ENCODE assay signal across 13 cellular contexts in the genomic region with DNA sequence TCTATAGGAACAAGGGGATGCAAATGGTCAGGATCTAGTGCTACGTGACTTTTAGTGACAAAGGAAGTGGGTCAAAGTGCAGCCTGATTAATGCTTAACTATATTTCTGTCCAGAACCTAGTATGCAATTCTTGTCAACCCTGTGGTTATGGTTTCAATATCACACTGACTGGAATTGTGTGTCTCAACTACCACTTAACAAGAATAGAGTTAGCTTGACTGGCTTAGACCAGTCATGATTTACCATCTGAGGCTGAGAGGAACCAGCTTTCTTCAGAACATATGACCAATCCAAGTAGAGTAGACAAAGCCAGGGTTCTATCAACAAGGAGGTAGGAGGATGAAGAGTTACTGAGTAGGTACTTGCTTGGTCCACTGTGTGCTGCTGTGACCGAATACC. TPM values are rescaled to one million over a fixed set of nuclear protein-coding genes. Genes with fewer than 3 reads are reported as not detected.
A peak's percentile ranks its signal among the peaks of the same experiment; 100 is the strongest.
DNase-seq lines count a peak whose midpoint lies in the region; ATAC-seq and TF ChIP-seq lines count a peak whose summit lies in the region.
"Had no signal": no experiment of that assay in that cellular context is flagged by ENCODE, and none has a peak within 500 bp of the region (broad histone marks: within the 10 kb centered on the region; RNA-seq: fewer than 3 reads in every experiment).

No MANE protein-coding gene starts in this region.

- H3K4me1 Mint-ChIP-seq in CD8-positive, alpha-beta T cell (ENCODE audit: low read depth): no peaks in the 10 kb centered on the region
- H3K4me1 Mint-ChIP-seq: mesothelial cell of epicardium had no signal

- no peak overlapping the region for H3K4me3 Mint-ChIP-seq in CD8-positive, alpha-beta T cell
- H3K4me3 Mint-ChIP-seq: mesothelial cell of epicardium had no signal

- H3K36me3 Mint-ChIP-seq in CD8-positive, alpha-beta T cell: no peaks in the 10 kb centered on the region
- H3K36me3 Mint-ChIP-seq: mesothelial cell of epicardium had no signal

- intact Hi-C loops in colonic mucosa (cut with DNase I): no loop called here
- intact Hi-C loops in CD8-positive, alpha-beta T cell (cut with DNase I, micrococcal nuclease): no loop called here

- POLR2A ChIA-PET in CD8-positive, alpha-beta T cell (lab: Charles Lee): no interaction called here

- DNase-seq in colonic mucosa (peak; percentile 24), COLO829 (ENCODE audit: low spot score) (no peak), COR-L47 (lab: John Stamatoyannopoulos, UW) (no peak)
- DNase-seq in CD8-positive, alpha-beta T cell: no peak
- DNase-seq in NK-92 treated with Interleukin-12 subunit alpha and Interleukin-12 subunit beta, amount 100 ng/mL, for 24 hours (lab: John Stamatoyannopoulos, UW): no peak
- DNase-seq: GOT3, NCI-H1092, Peyer's patch had no signal

- no peak overlapping the region for H3K4me3 ChIP-seq in colonic mucosa
- H3K4me3 ChIP-seq in CD8-positive, alpha-beta T cell (ENCODE audit: low read depth, low read length): no peak overlapping the region
- H3K4me3 ChIP-seq: Peyer's patch had no signal

- H3K27me3 Mint-ChIP-seq in CD8-positive, alpha-beta T cell (ENCODE audit: low read depth): no peaks in the 10 kb centered on the region

- no peaks in the 10 kb centered on the region for H3K36me3 ChIP-seq in colonic mucosa
- no peaks in the 10 kb centered on the region for H3K36me3 ChIP-seq in CD8-positive, alpha-beta T cell (ENCODE audit: insufficient read depth, low read length)
- H3K36me3 ChIP-seq: Peyer's patch had no signal

- H3K9me3 Mint-ChIP-seq in CD8-positive, alpha-beta T cell: no peaks in the 10 kb centered on the region

- ATAC-seq in GM18502 (IDR thresholded peaks at IDR 0.05; ENCODE audit: poor library complexity, unreplicated experiment) (peak; percentile 95), GM19455 (IDR thresholded peaks at IDR 0.05; ENCODE audit: unreplicated experiment) (peak; percentile 84), HG02981 (IDR thresholded peaks at IDR 0.05; ENCODE audit: unreplicated experiment) (peak; percentile 99)
- no peak for ATAC-seq in CD8-positive, alpha-beta T cell

- no peak overlapping the region for H3K27ac ChIP-seq in colonic mucosa
- no peak overlapping the region for H3K27ac ChIP-seq in CD8-positive, alpha-beta T cell (ENCODE audit: low read depth, low read length)

- no peaks in the 10 kb centered on the region for H3K9me3 ChIP-seq in colonic mucosa
- H3K9me3 ChIP-seq in CD8-positive, alpha-beta T cell (ENCODE audit: low read length): no peaks in the 10 kb centered on the region
- H3K9me3 ChIP-seq: Caco-2, Peyer's patch had no signal

- H3K27me3 ChIP-seq in colonic mucosa: no peaks in the 10 kb centered on the region
- no peaks in the 10 kb centered on the region for H3K27me3 ChIP-seq in CD8-positive, alpha-beta T cell (ENCODE audit: insufficient read depth, low read length)
- H3K27me3 ChIP-seq: Peyer's patch had no signal

- no peaks in the 10 kb centered on the region for H3K4me1 ChIP-seq in colonic mucosa
- H3K4me1 ChIP-seq in CD8-positive, alpha-beta T cell (ENCODE audit: insufficient read depth, low read length): no peaks in the 10 kb centered on the region
- H3K4me1 ChIP-seq: Peyer's patch had no signal

- CTCF ChIA-PET in CD8-positive, alpha-beta T cell (lab: Charles Lee): interaction anchor here (1.3 kb wide), 1 partner anchor 307 kb away, joined by 3 read pairs; no protein-coding TSS in a partner anchor

- TF ChIP-seq CTCF in colonic mucosa (IDR thresholded peaks at IDR 0.05): no peak
- TF ChIP-seq CTCF in CD8-positive, alpha-beta T cell (IDR thresholded peaks at IDR 0.05): no peak

- H3K27ac Mint-ChIP-seq in CD8-positive, alpha-beta T cell: no peak overlapping the region
- H3K27ac Mint-ChIP-seq: mesothelial cell of epicardium had no signal

- H3K9ac ChIP-seq in colonic mucosa (ENCODE audit: low read depth in 2 of 2, low read length in 2 of 2): no peak overlapping the region

RNA-seq across cellular contexts. Expression of a gene that starts 54.4 kb away (rescaled TPM):
- under 1 TPM; 0.07 to 0.27 TPM for total RNA-seq in colonic mucosa
- total RNA-seq in CD8-positive, alpha-beta T cell: not detected
- total RNA-seq: Caco-2, mesothelial cell of epicardium had no signal
